Comparison of ENCODE assay signal across 21 cellular contexts in genomic region chr11:93268287-93269040, GRCh38.
"Had no signal": no experiment of that assay in that cellular context is flagged by ENCODE, and none has a peak within 500 bp of the region (broad histone marks: within the 10 kb centered on the region; RNA-seq: fewer than 3 reads in every experiment).

No MANE protein-coding gene starts in this region.

- DNase-seq: colonic mucosa; effector CD8-positive, alpha-beta T cell; endodermal cell; esophagus squamous epithelium; natural killer cell; right lobe of liver; small intestine; stimulated activated CD4-positive, alpha-beta T cell treated with anti-CD3 and anti-CD28 coated beads, Interleukin-15, amount 100 ng/mL, for 24 hours; stimulated activated CD4-positive, alpha-beta T cell treated with anti-CD3 and anti-CD28 coated beads, Interleukin-2, amount 100 ng/mL, for 48 hours; stimulated activated naive CD8-positive, alpha-beta T cell treated with anti-CD3 and anti-CD28 coated beads, Interleukin-15, Interleukin-2, amounts not matched to agents 100 U/mL and 50 U/mL, for 24 hours; substantia nigra; testis; tibial artery had no signal

- ATAC-seq: left lobe of liver; natural killer cell; right lobe of liver; stimulated activated naive CD8-positive, alpha-beta T cell treated with anti-CD3 and anti-CD28 coated beads, Interleukin-15, Interleukin-2, amounts not matched to agents 100 U/mL and 50 U/mL, for 24 hours had no signal

- H2AFZ ChIP-seq: parathyroid adenoma had no signal

- H3K9ac ChIP-seq: parathyroid adenoma had no signal

- H3K79me2 ChIP-seq: parathyroid adenoma had no signal

- H3K4me1 ChIP-seq: colonic mucosa, esophagus squamous epithelium, parathyroid adenoma, right lobe of liver, testis, tibial artery had no signal

- H3K27ac Mint-ChIP-seq: dendritic cell treated with granulocyte-macrophage colony-stimulating factor and Interleukin-4, amounts not matched to agents 40 ng/mL and 50 ng/mL, for 4 days; endodermal cell; memory B cell; natural killer cell; progenitor cell of endocrine pancreas; type B pancreatic cell had no signal

- H3K4me3 Mint-ChIP-seq: dendritic cell treated with granulocyte-macrophage colony-stimulating factor and Interleukin-4, amounts not matched to agents 40 ng/mL and 50 ng/mL, for 4 days; endodermal cell; memory B cell; natural killer cell; type B pancreatic cell had no signal

- H3K36me3 ChIP-seq: colonic mucosa, esophagus squamous epithelium, neutrophil, right lobe of liver, tibial artery had no signal

- H3K4me3 ChIP-seq: colonic mucosa, esophagus squamous epithelium, lung, right lobe of liver, testis, tibial artery had no signal

- H3K27ac ChIP-seq: colonic mucosa, esophagus squamous epithelium, neutrophil, parathyroid adenoma, right lobe of liver, testis, tibial artery had no signal

- H3K4me1 Mint-ChIP-seq: memory B cell, natural killer cell had no signal

- H3K27me3 ChIP-seq: colonic mucosa, neutrophil, right lobe of liver, testis, tibial artery had no signal

- H3K36me3 Mint-ChIP-seq: memory B cell, natural killer cell had no signal

- H3K9me3 ChIP-seq: colonic mucosa, neutrophil, right lobe of liver, testis, tibial artery had no signal

- H3K27me3 Mint-ChIP-seq: dendritic cell treated with granulocyte-macrophage colony-stimulating factor and Interleukin-4, amounts not matched to agents 40 ng/mL and 50 ng/mL, for 4 days; progenitor cell of endocrine pancreas had no signal
